10 cellular contexts compared by ENCODE assay signal in the genomic region with DNA sequence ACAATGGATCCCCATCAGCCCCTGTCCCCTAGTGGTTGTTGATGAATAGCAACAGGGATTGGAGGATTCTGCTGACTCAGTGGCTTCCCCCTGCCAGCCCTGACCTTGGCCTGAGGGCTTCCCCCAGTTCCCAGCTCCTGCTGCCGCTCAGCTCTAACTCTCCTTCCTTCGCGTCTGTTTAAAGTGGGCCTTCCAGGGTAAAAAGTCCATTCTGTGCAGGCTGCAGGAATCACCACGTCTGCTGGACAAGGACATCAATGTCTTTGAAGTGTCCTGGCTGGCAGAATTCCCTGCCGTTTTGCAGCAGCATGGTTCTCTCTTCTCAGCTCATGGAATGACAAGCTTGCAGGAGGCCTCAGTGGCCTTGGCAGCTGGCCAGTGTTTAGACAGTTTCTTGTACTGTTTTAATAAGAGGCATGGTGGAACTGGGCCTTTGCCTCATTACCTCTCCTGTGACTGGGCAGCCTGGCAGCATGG.
DNase-seq lines count a peak whose midpoint lies in the region; ATAC-seq and TF ChIP-seq lines count a peak whose summit lies in the region.
"Had no signal": no experiment of that assay in that cellular context is flagged by ENCODE, and none has a peak within 500 bp of the region (broad histone marks: within the 10 kb centered on the region; RNA-seq: fewer than 3 reads in every experiment).

No MANE protein-coding gene starts in this region.

- no peak for ATAC-seq in GM21619 (IDR thresholded peaks at IDR 0.05; ENCODE audit: unreplicated experiment)
- no peak for ATAC-seq in HG03039 (IDR thresholded peaks at IDR 0.05; ENCODE audit: unreplicated experiment)
- no peak for ATAC-seq in HG03045 (IDR thresholded peaks at IDR 0.05; ENCODE audit: unreplicated experiment)

- TF ChIP-seq CTCF in chondrocyte (IDR thresholded peaks at IDR 0.05) (peak; percentile 67), mesothelial cell of epicardium (IDR thresholded peaks at IDR 0.05; ENCODE audit: unreplicated experiment) (no peak), CD14-positive monocyte (IDR thresholded peaks at IDR 0.05) (no peak)

- no peak overlapping the region for H3K4me3 Mint-ChIP-seq in chondrocyte (ENCODE audit: unreplicated experiment)
- no peak overlapping the region for H3K4me3 Mint-ChIP-seq in mesothelial cell of epicardium
- no peak overlapping the region for H3K4me3 Mint-ChIP-seq in CD14-positive monocyte
- H3K4me3 Mint-ChIP-seq: activated naive CD8-positive, alpha-beta T cell treated with anti-CD3 and anti-CD28 coated beads for 36 hours; immature natural killer cell had no signal

- H3K27ac Mint-ChIP-seq in chondrocyte (ENCODE audit: unreplicated experiment) (peak overlapping the region; percentile 28), mesothelial cell of epicardium (peak overlapping the region; percentile 88), CD14-positive monocyte (no peak overlapping the region)
- H3K27ac Mint-ChIP-seq: activated naive CD8-positive, alpha-beta T cell treated with anti-CD3 and anti-CD28 coated beads for 36 hours; immature natural killer cell had no signal

- H3K4me1 Mint-ChIP-seq in chondrocyte (ENCODE audit: low read depth): peaks cover 19% of the 10 kb centered on the region
- peaks cover 27% of the 10 kb centered on the region for H3K4me1 Mint-ChIP-seq in mesothelial cell of epicardium
- no peaks in the 10 kb centered on the region for H3K4me1 Mint-ChIP-seq in CD14-positive monocyte

- no peaks in the 10 kb centered on the region for H3K9me3 Mint-ChIP-seq in chondrocyte (ENCODE audit: low read depth)
- peaks cover 7% of the 10 kb centered on the region for H3K9me3 Mint-ChIP-seq in mesothelial cell of epicardium
- peaks cover 0 to 2% (median 0%) of the 10 kb centered on the region in 7 donors for H3K9me3 Mint-ChIP-seq in CD14-positive monocyte
- H3K9me3 Mint-ChIP-seq: immature natural killer cell had no signal

- H3K27me3 Mint-ChIP-seq in chondrocyte (ENCODE audit: low read depth): no peaks in the 10 kb centered on the region
- no peaks in the 10 kb centered on the region for H3K27me3 Mint-ChIP-seq in mesothelial cell of epicardium (ENCODE audit: low read depth)
- H3K27me3 Mint-ChIP-seq in CD14-positive monocyte (ENCODE audit: low read depth in 3 of 3): peaks cover 0 to 1% (median 0%) of the 10 kb centered on the region in 3 donors
- H3K27me3 Mint-ChIP-seq: activated naive CD8-positive, alpha-beta T cell treated with anti-CD3 and anti-CD28 coated beads for 36 hours had no signal

- no peaks in the 10 kb centered on the region for H3K36me3 Mint-ChIP-seq in chondrocyte (ENCODE audit: low read depth)
- peaks cover 16% of the 10 kb centered on the region for H3K36me3 Mint-ChIP-seq in mesothelial cell of epicardium
- no peaks in the 10 kb centered on the region for H3K36me3 Mint-ChIP-seq in CD14-positive monocyte

- in situ Hi-C loops in Caki2 (cut with HindIII; ENCODE audit: low pct_unique_long_range_greater_than_20kb, low sequenced_read_pairs): no loop called here

- intact Hi-C loops in CD14-positive monocyte (cut with micrococcal nuclease): no loop called here

- DNase-seq in Caki2 (ENCODE audit: low read depth) (peak; percentile 29), LoVo (ENCODE audit: low spot score) (peak; percentile 19), chondrocyte (ENCODE audit: low spot score) (no peak), mesothelial cell of epicardium (ENCODE audit: low spot score in 2 of 2, unreplicated experiment in 2 of 2) (peak; percentile 50 to 55), CD14-positive monocyte (ENCODE audit: low spot score) (no peak)
- DNase-seq: activated naive CD8-positive, alpha-beta T cell treated with anti-CD3 and anti-CD28 coated beads for 36 hours; immature natural killer cell had no signal

Comparison
In these comparisons a context has a peak if more than half of its experiments do, and no peak if none do; other contexts are left out.
1. DNase-seq: peak in Caki2 (single experiment), LoVo (single experiment) and mesothelial cell of epicardium (2 of 2); none in chondrocyte (single experiment) and CD14-positive monocyte (single experiment).
2. H3K27ac Mint-ChIP-seq: peak in chondrocyte (single experiment) and mesothelial cell of epicardium (single experiment); none in CD14-positive monocyte (0 of 7).